Comparison of ENCODE assay signal across 20 cellular contexts in the genomic region with DNA sequence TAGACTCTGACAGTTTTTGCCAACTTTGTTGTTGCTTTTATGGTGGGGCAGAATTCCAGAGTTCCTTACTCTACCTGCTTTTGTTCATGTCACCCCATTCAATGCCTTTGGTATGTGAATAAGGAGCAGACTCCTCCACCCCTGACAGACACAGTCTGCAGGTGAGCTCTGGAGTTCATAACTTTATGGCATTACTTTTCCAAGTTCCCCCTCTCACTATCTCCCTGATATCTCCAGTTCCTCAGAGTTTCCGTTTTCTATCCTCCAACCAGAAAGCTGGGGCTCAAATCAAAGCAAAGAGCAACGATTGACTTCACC. TPM values are rescaled to one million over a fixed set of nuclear protein-coding genes. Genes with fewer than 3 reads are reported as not detected.
DNase-seq lines count a peak whose midpoint lies in the region; ATAC-seq, FAIRE-seq and TF ChIP-seq lines count a peak whose summit lies in the region.
"Had no signal": no experiment of that assay in that cellular context is flagged by ENCODE, and none has a peak within 500 bp of the region (broad histone marks: within the 10 kb centered on the region; RNA-seq: fewer than 3 reads in every experiment).

No MANE protein-coding gene starts in this region.

- FAIRE-seq in kidney (lab: Jason Lieb, UNC) (no peak), H54 (lab: Jason Lieb, UNC) (no peak)

- H3K36me3 ChIP-seq in SU-DHL-6 (ENCODE audit: low read length) (no peaks in the 10 kb centered on the region), kidney (ENCODE audit: control insufficient read depth in 1 of 2, insufficient read depth in 2 of 2, low read length in 2 of 2) (no peaks in the 10 kb centered on the region)
- H3K36me3 ChIP-seq: prostate gland had no signal

- no peak for ATAC-seq in stimulated activated naive CD8-positive, alpha-beta T cell treated with anti-CD3 and anti-CD28 coated beads, Interleukin-15, amount 100 ng/mL, for 72 hours
- ATAC-seq: stimulated activated effector memory CD8-positive, alpha-beta T cell treated with anti-CD3 and anti-CD28 coated beads, Interleukin-12 subunit alpha, Interleukin-12 subunit beta, amount 100 ng/mL, for 72 hours had no signal

- peaks cover 2 to 21% of the 10 kb centered on the region in 2 donors for H3K4me1 ChIP-seq in kidney (ENCODE audit: control insufficient read depth in 1 of 2, insufficient read depth in 1 of 2, low read depth in 1 of 2, low read length in 2 of 2)
- H3K4me1 ChIP-seq: prostate gland had no signal

- TF ChIP-seq POLR2A in H54 (IDR thresholded peaks at IDR 0.05; ENCODE audit: low read depth, low read length), result no peak

- no peaks in the 10 kb centered on the region for H3K79me2 ChIP-seq in SU-DHL-6 (ENCODE audit: insufficient read depth, low read length)

- H3K4me2 ChIP-seq in SU-DHL-6 (ENCODE audit: low read depth, low read length, poor library complexity, severe bottlenecking), result peak overlapping the region; percentile 50

- no peaks in the 10 kb centered on the region for H3K27me3 ChIP-seq in SU-DHL-6 (ENCODE audit: low read length)

- H3F3A ChIP-seq in SU-DHL-6 (ENCODE audit: insufficient read depth), result no peaks in the 10 kb centered on the region

- peak overlapping the region; percentile 5 for H3K4me3 Mint-ChIP-seq in stimulated activated naive CD8-positive, alpha-beta T cell treated with anti-CD3 and anti-CD28 coated beads, Interleukin-15, Interleukin-2, amounts not matched to agents 100 ng/mL and 50 ng/mL, for 24 hours
- H3K4me3 Mint-ChIP-seq in stimulated activated naive CD8-positive, alpha-beta T cell treated with anti-CD3 and anti-CD28 coated beads, Interleukin-15, amount 100 ng/mL, for 72 hours, result no peak overlapping the region
- H3K4me3 Mint-ChIP-seq in osteocyte (ENCODE audit: unreplicated experiment), result no peak overlapping the region
- H3K4me3 Mint-ChIP-seq: activated CD4-positive, alpha-beta T cell treated with anti-CD3 and anti-CD28 coated beads, Interleukin-2, amount 10 ng/mL, durations not matched to agents 24 days and 14 days; CD14-positive monocyte; stimulated activated effector memory CD8-positive, alpha-beta T cell treated with anti-CD3 and anti-CD28 coated beads, Interleukin-12 subunit alpha, Interleukin-12 subunit beta, amount 100 ng/mL, for 72 hours had no signal

- H3K9me2 ChIP-seq in SU-DHL-6 (replicated peaks; ENCODE audit: insufficient read depth, low read length), result no peaks in the 10 kb centered on the region

- peaks cover 7% of the 10 kb centered on the region for H3K36me3 Mint-ChIP-seq in stimulated activated naive CD8-positive, alpha-beta T cell treated with anti-CD3 and anti-CD28 coated beads, Interleukin-15, Interleukin-2, amounts not matched to agents 100 ng/mL and 50 ng/mL, for 24 hours (ENCODE audit: low read depth)
- H3K36me3 Mint-ChIP-seq in osteocyte (ENCODE audit: unreplicated experiment), result peaks cover 4% of the 10 kb centered on the region
- H3K36me3 Mint-ChIP-seq: CD14-positive monocyte; stimulated activated effector memory CD8-positive, alpha-beta T cell treated with anti-CD3 and anti-CD28 coated beads, Interleukin-12 subunit alpha, Interleukin-12 subunit beta, amount 100 ng/mL, for 72 hours had no signal

- no peaks in the 10 kb centered on the region for H3K27me3 Mint-ChIP-seq in stimulated activated naive CD8-positive, alpha-beta T cell treated with anti-CD3 and anti-CD28 coated beads, Interleukin-15, Interleukin-2, amounts not matched to agents 100 ng/mL and 50 ng/mL, for 24 hours
- H3K27me3 Mint-ChIP-seq in stimulated activated naive CD8-positive, alpha-beta T cell treated with anti-CD3 and anti-CD28 coated beads, Interleukin-15, amount 100 ng/mL, for 72 hours, result no peaks in the 10 kb centered on the region
- H3K27me3 Mint-ChIP-seq in osteocyte (ENCODE audit: unreplicated experiment), result no peaks in the 10 kb centered on the region

- TF ChIP-seq CTCF in SU-DHL-6 (IDR thresholded peaks at IDR 0.05; ENCODE audit: insufficient read depth, low read length, poor library complexity, severe bottlenecking) (no peak), kidney (IDR thresholded peaks at IDR 0.05; ENCODE audit: borderline replicate concordance, extremely low read depth, insufficient read depth) (no peak), osteocyte (IDR thresholded peaks at IDR 0.05) (no peak)

- H3K9me3 ChIP-seq in SU-DHL-6 (ENCODE audit: insufficient read depth, low read length) (no peaks in the 10 kb centered on the region), kidney (ENCODE audit: control insufficient read depth in 1 of 2, low read length in 2 of 2) (peaks cover 5 to 8% of the 10 kb centered on the region in 2 donors)
- H3K9me3 ChIP-seq: prostate gland had no signal

- intact Hi-C loops in kidney (cut with DNase I), result no loop called here

- peaks cover 22% of the 10 kb centered on the region for H3K4me1 Mint-ChIP-seq in stimulated activated naive CD8-positive, alpha-beta T cell treated with anti-CD3 and anti-CD28 coated beads, Interleukin-15, Interleukin-2, amounts not matched to agents 100 ng/mL and 50 ng/mL, for 24 hours (ENCODE audit: low read depth)
- peaks cover 18% of the 10 kb centered on the region for H3K4me1 Mint-ChIP-seq in stimulated activated naive CD8-positive, alpha-beta T cell treated with anti-CD3 and anti-CD28 coated beads, Interleukin-15, amount 100 ng/mL, for 72 hours
- peaks cover 9% of the 10 kb centered on the region for H3K4me1 Mint-ChIP-seq in osteocyte (ENCODE audit: unreplicated experiment)

- H3K9me3 Mint-ChIP-seq in stimulated activated naive CD8-positive, alpha-beta T cell treated with anti-CD3 and anti-CD28 coated beads, Interleukin-15, Interleukin-2, amounts not matched to agents 100 ng/mL and 50 ng/mL, for 24 hours, result peaks cover 10% of the 10 kb centered on the region
- peaks cover 10 to 21% of the 10 kb centered on the region in 2 donors for H3K9me3 Mint-ChIP-seq in stimulated activated naive CD8-positive, alpha-beta T cell treated with anti-CD3 and anti-CD28 coated beads, Interleukin-15, amount 100 ng/mL, for 72 hours
- peaks cover 17% of the 10 kb centered on the region for H3K9me3 Mint-ChIP-seq in osteocyte (ENCODE audit: unreplicated experiment)

- H3K9ac ChIP-seq in SU-DHL-6 (ENCODE audit: low read length) (peak overlapping the region; percentile 19), kidney (ENCODE audit: low read length in 2 of 2) (no peak overlapping the region)

- H2AFZ ChIP-seq in SU-DHL-6 (ENCODE audit: low read depth, low read length, severe bottlenecking), result peak overlapping the region; percentile 90

- no peaks in the 10 kb centered on the region for H4K20me1 ChIP-seq in SU-DHL-6 (ENCODE audit: low read depth, low read length)

- H3K4me3 ChIP-seq in SU-DHL-6 (ENCODE audit: insufficient read depth, low read length, poor library complexity, severe bottlenecking), result no peak overlapping the region
- H3K4me3 ChIP-seq in kidney (ENCODE audit: low read length in 2 of 2), result no peak overlapping the region
- H3K4me3 ChIP-seq: prostate gland had no signal

- DNase-seq in stimulated activated naive CD8-positive, alpha-beta T cell treated with anti-CD3 and anti-CD28 coated beads, Interleukin-15, amount 100 ng/mL, for 72 hours, result no peak
- no peak for DNase-seq in kidney
- no peak for DNase-seq in caudate nucleus (lab: John Stamatoyannopoulos, UW)
- no peak for DNase-seq in activated gamma-delta T cell (lab: John Stamatoyannopoulos, UW)
- DNase-seq in H54 (ENCODE audit: insufficient read length, low spot score), result no peak
- DNase-seq in osteocyte (ENCODE audit: extremely low spot score, unreplicated experiment), result no peak
- DNase-seq: foreskin melanocyte; hypothalamus; NCI-H1105; NCI-H2029 treated with DMSO at 0.1 percent for 48 hours; NCI-H345; SIG-M5; stimulated activated CD4-positive, alpha-beta T cell treated with anti-CD3 and anti-CD28 coated beads, Interleukin-2, amount 100 ng/mL, for 24 hours had no signal

- H3K27ac Mint-ChIP-seq in stimulated activated naive CD8-positive, alpha-beta T cell treated with anti-CD3 and anti-CD28 coated beads, Interleukin-15, Interleukin-2, amounts not matched to agents 100 ng/mL and 50 ng/mL, for 24 hours, result no peak overlapping the region
- no peak overlapping the region for H3K27ac Mint-ChIP-seq in stimulated activated naive CD8-positive, alpha-beta T cell treated with anti-CD3 and anti-CD28 coated beads, Interleukin-15, amount 100 ng/mL, for 72 hours
- H3K27ac Mint-ChIP-seq in osteocyte (ENCODE audit: unreplicated experiment), result no peak overlapping the region
- H3K27ac Mint-ChIP-seq: activated CD4-positive, alpha-beta T cell treated with anti-CD3 and anti-CD28 coated beads, Interleukin-2, amount 10 ng/mL, durations not matched to agents 24 days and 14 days; activated T-helper 1 cell treated with anti-CD3 and anti-CD28 coated beads, Interleukin-12 subunit alpha, Interleukin-12 subunit beta, Interleukin-2, Interleukin-4 antibody, amounts not matched to agents 30 ng/mL and 10 ng/mL and 1 ng/mL, durations not matched to agents 14 hours and 24 hours and 36 hours; stimulated activated effector memory CD8-positive, alpha-beta T cell treated with anti-CD3 and anti-CD28 coated beads, Interleukin-12 subunit alpha, Interleukin-12 subunit beta, amount 100 ng/mL, for 72 hours had no signal

- H3K27ac ChIP-seq in SU-DHL-6 (ENCODE audit: low read depth, low read length), result peak overlapping the region; percentile 55; the same call in 1 of the 2 replicates
- H3K27ac ChIP-seq in kidney (ENCODE audit: low read depth in 2 of 2, low read length in 2 of 2), result peak overlapping the region; percentile 52 to 64
- no peak overlapping the region for H3K27ac ChIP-seq in caudate nucleus (ENCODE audit: low read depth, low read length)
- H3K27ac ChIP-seq: prostate gland had no signal

RNA-seq across cellular contexts. Expression of gene MTMR10, which starts 23.1 kb away (rescaled TPM):
- total RNA-seq in kidney (70.4 TPM), osteocyte (23.3 and 23.7 TPM in 2 replicates)
- 26.2 TPM for polyA plus RNA-seq in kidney (ENCODE audit: insufficient read depth, low read depth, low replicate concordance)
